Comparison of ENCODE assay signal across 2 cellular contexts in genomic region chr19:55320844-55321419, GRCh38.
TF ChIP-seq lines count a peak whose summit lies in the region.

No MANE protein-coding gene starts in this region.

TF ChIP-seq in HEK293, 187 proteins besides CTCF, POLR2A, EP300 and RAD21:
- TF ChIP-seq ZNF555 (tag by site-specific recombination; conservative IDR thresholded peaks at IDR 0.05): no peak
- no peak for TF ChIP-seq ZNF280C (tag by site-specific recombination; IDR thresholded peaks at IDR 0.05)
- TF ChIP-seq ZNF747 (tag by site-specific recombination; IDR thresholded peaks at IDR 0.05): no peak
- TF ChIP-seq KLF7 (tag by site-specific recombination; IDR thresholded peaks at IDR 0.05; ENCODE audit: borderline replicate concordance): no peak
- no peak for TF ChIP-seq ZNF423 (tag by site-specific recombination; IDR thresholded peaks at IDR 0.05)
- no peak for TF ChIP-seq ZNF16 (tag by site-specific recombination; IDR thresholded peaks at IDR 0.05; ENCODE audit: low read depth)
- no peak for TF ChIP-seq TRIM28 (IDR thresholded peaks at IDR 0.05; ENCODE audit: borderline replicate concordance, low read length)
- TF ChIP-seq SCRT2 (tag by site-specific recombination; IDR thresholded peaks at IDR 0.05): peak; percentile 95
- no peak for TF ChIP-seq ZNF707 (tag by site-specific recombination; IDR thresholded peaks at IDR 0.05)
- no peak for TF ChIP-seq ZNF169 (tag by site-specific recombination; IDR thresholded peaks at IDR 0.05)
- no peak for TF ChIP-seq ZNF10 (tag by site-specific recombination; IDR thresholded peaks at IDR 0.05)
- no peak for TF ChIP-seq ZNF629 (tag by site-specific recombination; IDR thresholded peaks at IDR 0.05)
- peak; percentile 91 for TF ChIP-seq SCRT1 (tag by site-specific recombination; IDR thresholded peaks at IDR 0.05; ENCODE audit: borderline replicate concordance)
- TF ChIP-seq GLI4 (tag by site-specific recombination; IDR thresholded peaks at IDR 0.05): no peak
- no peak for TF ChIP-seq ZNF366 (tag by site-specific recombination; conservative IDR thresholded peaks at IDR 0.05)
- no peak for TF ChIP-seq EGR2 (tag by site-specific recombination; IDR thresholded peaks at IDR 0.05; ENCODE audit: low read depth)
TF ChIP-seq in HEK293: peak in this region for 2.

TF ChIP-seq in H1, 55 proteins besides CTCF, POLR2A, EP300 and RAD21:
- TF ChIP-seq ATF2 (IDR thresholded peaks at IDR 0.05; ENCODE audit: low read length): no peak
- no peak for TF ChIP-seq BRCA1 (IDR thresholded peaks at IDR 0.05; ENCODE audit: low read depth, low read length)
- TF ChIP-seq CBX5 (IDR thresholded peaks at IDR 0.05; ENCODE audit: low read depth, low read length): no peak
